27 cellular contexts compared by ENCODE assay signal in the genomic region with DNA sequence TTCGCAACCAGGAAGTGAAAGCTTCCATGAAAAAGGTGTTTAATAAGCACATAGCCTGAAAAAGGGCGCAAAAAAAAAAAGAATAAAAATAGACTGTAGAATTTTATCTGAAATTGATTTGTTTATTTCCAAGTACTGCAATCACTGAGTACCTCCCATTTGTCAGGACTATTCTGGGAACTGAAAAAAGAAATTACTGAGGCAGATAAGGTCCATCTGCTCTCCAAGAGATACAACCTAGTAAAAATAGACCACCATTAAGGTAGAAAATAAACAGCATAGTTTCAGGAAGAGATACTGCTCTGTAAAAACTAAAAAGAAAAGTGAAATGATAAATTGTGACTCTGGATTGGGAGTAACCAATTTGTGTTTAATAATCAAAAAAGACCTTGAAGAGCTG.
"Had no signal": no experiment of that assay in that cellular context is flagged by ENCODE, and none has a peak within 500 bp of the region (broad histone marks: within the 10 kb centered on the region; RNA-seq: fewer than 3 reads in every experiment).

No MANE protein-coding gene starts in this region.

- H3K9me3 ChIP-seq: adrenal gland, body of pancreas, colonic mucosa, esophagus muscularis mucosa, gastrocnemius medialis had no signal

- H3K4me3 ChIP-seq: adrenal gland, body of pancreas, colonic mucosa, esophagus muscularis mucosa, gastrocnemius medialis, heart right ventricle, hepatocyte had no signal

- DNase-seq: activated CD4-positive, alpha-beta memory T cell treated with anti-CD3 and anti-CD28 coated beads for 36 hours; activated CD4-positive, alpha-beta T cell treated with anti-CD3 and anti-CD28 coated beads for 36 hours; activated CD4-positive, alpha-beta T cell treated with anti-CD3 and anti-CD28 coated beads, Interleukin-2, amount 10 ng/mL, durations not matched to agents 24 days and 14 days; activated CD4-positive, CD25-positive, alpha-beta regulatory T cell; activated CD4-positive, CD25-positive, alpha-beta regulatory T cell treated with anti-CD3 and anti-CD28 coated beads, Interleukin-2, amount 50 U/mL, for 72 hours; activated CD8-positive, alpha-beta memory T cell treated with anti-CD3 and anti-CD28 coated beads, Interleukin-2, amount 10 ng/mL, durations not matched to agents 7 days and 5 days; activated CD8-positive, alpha-beta memory T cell treated with anti-CD3 and anti-CD28 coated beads, Interleukin-2, amount 50 U/mL, for 4 hours; activated CD8-positive, alpha-beta T cell treated with anti-CD3 and anti-CD28 coated beads, Interleukin-2, amount 10 ng/mL, durations not matched to agents 7 days and 5 days; activated effector memory CD4-positive, alpha-beta T cell treated with anti-CD3 and anti-CD28 coated beads, Interleukin-2, amount 50 U/mL, for 16 hours; activated naive CD4-positive, alpha-beta T cell treated with anti-CD3 and anti-CD28 coated beads for 36 hours; activated naive CD8-positive, alpha-beta T cell treated with anti-CD3 and anti-CD28 coated beads for 36 hours; activated naive CD8-positive, alpha-beta T cell treated with anti-CD3 and anti-CD28 coated beads, Interleukin-2, amount 50 U/mL, for 24 hours; activated T-cell treated with anti-CD3 and anti-CD28 coated beads, Interleukin-2, amount 50 U/mL, for 1 hour; activated T-cell treated with anti-CD3 and anti-CD28 coated beads, Interleukin-2, amount 50 U/mL, for 48 hours; adrenal gland; body of pancreas; caudate nucleus; cerebellar nuclear complex; colonic mucosa; effector CD8-positive, alpha-beta T cell; erythroblast; foreskin keratinocyte; gastrocnemius medialis; heart right ventricle; T-helper 2 cell had no signal

- H3K4me1 ChIP-seq: adrenal gland, body of pancreas, colonic mucosa, esophagus muscularis mucosa, foreskin keratinocyte, gastrocnemius medialis, heart right ventricle had no signal

- ATAC-seq: activated CD4-positive, alpha-beta T cell treated with anti-CD3 and anti-CD28 coated beads for 36 hours; activated CD8-positive, alpha-beta memory T cell treated with anti-CD3 and anti-CD28 coated beads, Interleukin-2, amount 10 ng/mL, durations not matched to agents 7 days and 5 days; activated CD8-positive, alpha-beta T cell treated with anti-CD3 and anti-CD28 coated beads, Interleukin-2, amount 10 ng/mL, durations not matched to agents 7 days and 5 days; activated naive CD8-positive, alpha-beta T cell treated with anti-CD3 and anti-CD28 coated beads, Interleukin-2, amount 50 U/mL, for 24 hours; body of pancreas; foreskin keratinocyte; gastrocnemius medialis; heart right ventricle had no signal

- H3K36me3 ChIP-seq: adrenal gland, colonic mucosa, esophagus muscularis mucosa, gastrocnemius medialis, heart right ventricle had no signal

- H3K27me3 ChIP-seq: adrenal gland, body of pancreas, colonic mucosa, esophagus muscularis mucosa, foreskin keratinocyte, gastrocnemius medialis, heart right ventricle, hepatocyte had no signal
